ENCODE assay signal across 8 cellular contexts in genomic region chr6:119148102-119148824, GRCh38.
DNase-seq lines count a peak whose midpoint lies in the region; ATAC-seq and TF ChIP-seq lines count a peak whose summit lies in the region.

No MANE protein-coding gene starts in this region.

- no peaks in the 10 kb centered on the region for H3K36me3 Mint-ChIP-seq in activated T-cell treated with anti-CD3 and anti-CD28 coated beads, Interleukin-2, amount 50 U/mL, for 24 hours (ENCODE audit: low read depth)
- H3K36me3 Mint-ChIP-seq in activated T-cell treated with anti-CD3 and anti-CD28 coated beads, Interleukin-2, amount 50 U/mL, for 4 hours (ENCODE audit: insufficient read depth): no peaks in the 10 kb centered on the region
- H3K36me3 Mint-ChIP-seq in activated naive CD4-positive, alpha-beta T cell treated with anti-CD3 and anti-CD28 coated beads, Interleukin-2, amount 10 ng/mL, durations not matched to agents 7 days and 5 days: no peaks in the 10 kb centered on the region

- peaks cover 40% of the 10 kb centered on the region for H3K4me1 ChIP-seq in Loucy (ENCODE audit: insufficient read depth, low read length, poor library complexity, severe bottlenecking)

- no peak overlapping the region for H3K4me3 ChIP-seq in Loucy (ENCODE audit: low read length, poor library complexity, severe bottlenecking)

- peaks cover 4% of the 10 kb centered on the region; the same call in 1 of the 2 replicates for H3F3A ChIP-seq in Loucy (ENCODE audit: low read depth)

- H3K9me3 ChIP-seq in Loucy (ENCODE audit: insufficient read depth, low read depth, low read length): no peaks in the 10 kb centered on the region

- H4K20me1 ChIP-seq in Loucy (ENCODE audit: insufficient read depth, low read length, poor library complexity, severe bottlenecking): no peaks in the 10 kb centered on the region

- H3K9me2 ChIP-seq in Loucy (replicated peaks; ENCODE audit: low read depth, low read length): no peaks in the 10 kb centered on the region

- peak; percentile 89 for TF ChIP-seq CTCF in Loucy (conservative IDR thresholded peaks at IDR 0.05; ENCODE audit: low read length)

- H3K27me3 ChIP-seq in Loucy (ENCODE audit: insufficient read depth, low read length, poor library complexity, severe bottlenecking): no peaks in the 10 kb centered on the region

- no peak overlapping the region for H3K4me2 ChIP-seq in Loucy (ENCODE audit: low read depth, low read length, poor library complexity, severe bottlenecking)

- H3K79me2 ChIP-seq in Loucy (ENCODE audit: insufficient read depth, low read length): no peaks in the 10 kb centered on the region

- no peak overlapping the region for H2AFZ ChIP-seq in Loucy (ENCODE audit: low read length)

- peaks cover 47% of the 10 kb centered on the region for H3K4me1 Mint-ChIP-seq in activated T-cell treated with anti-CD3 and anti-CD28 coated beads, Interleukin-2, amount 50 U/mL, for 24 hours (ENCODE audit: low read depth)
- H3K4me1 Mint-ChIP-seq in activated T-cell treated with anti-CD3 and anti-CD28 coated beads, Interleukin-2, amount 50 U/mL, for 4 hours (ENCODE audit: low read depth): peaks cover 26% of the 10 kb centered on the region
- peaks cover 37% of the 10 kb centered on the region for H3K4me1 Mint-ChIP-seq in activated naive CD4-positive, alpha-beta T cell treated with anti-CD3 and anti-CD28 coated beads, Interleukin-2, amount 10 ng/mL, durations not matched to agents 7 days and 5 days

- no peak overlapping the region for H3K4me3 Mint-ChIP-seq in activated T-cell treated with anti-CD3 and anti-CD28 coated beads, Interleukin-2, amount 50 U/mL, for 24 hours
- H3K4me3 Mint-ChIP-seq in activated T-cell treated with anti-CD3 and anti-CD28 coated beads, Interleukin-2, amount 50 U/mL, for 4 hours: no peak overlapping the region
- no peak overlapping the region for H3K4me3 Mint-ChIP-seq in activated naive CD4-positive, alpha-beta T cell treated with anti-CD3 and anti-CD28 coated beads, Interleukin-2, amount 10 ng/mL, durations not matched to agents 7 days and 5 days

- H3K9ac ChIP-seq in Loucy (ENCODE audit: low read depth, low read length, poor library complexity, severe bottlenecking): no peak overlapping the region

- no peak for DNase-seq in activated T-cell treated with anti-CD3 and anti-CD28 coated beads, Interleukin-2, amount 50 U/mL, for 24 hours
- no peak for DNase-seq in activated T-cell treated with anti-CD3 and anti-CD28 coated beads, Interleukin-2, amount 50 U/mL, for 4 hours
- DNase-seq in T1000 (lab: John Stamatoyannopoulos, UW) (peak; percentile 23), fibroblast of peridontal ligament (ENCODE audit: extremely low read depth) (peak; percentile 95), non-pigmented ciliary epithelial cell (ENCODE audit: low read depth) (peak; percentile 61)
- no peak for DNase-seq in activated naive CD4-positive, alpha-beta T cell treated with anti-CD3 and anti-CD28 coated beads, Interleukin-2, amount 10 ng/mL, durations not matched to agents 7 days and 5 days

- ATAC-seq in activated T-cell treated with anti-CD3 and anti-CD28 coated beads, Interleukin-2, amount 50 U/mL, for 4 hours: no peak
- ATAC-seq in HG02981 (IDR thresholded peaks at IDR 0.05; ENCODE audit: unreplicated experiment): no peak

- H3K36me3 ChIP-seq in Loucy (ENCODE audit: insufficient read depth, low read length): no peaks in the 10 kb centered on the region

- H3K9me3 Mint-ChIP-seq in activated T-cell treated with anti-CD3 and anti-CD28 coated beads, Interleukin-2, amount 50 U/mL, for 24 hours: no peaks in the 10 kb centered on the region
- H3K9me3 Mint-ChIP-seq in activated T-cell treated with anti-CD3 and anti-CD28 coated beads, Interleukin-2, amount 50 U/mL, for 4 hours: no peaks in the 10 kb centered on the region
- H3K9me3 Mint-ChIP-seq in activated naive CD4-positive, alpha-beta T cell treated with anti-CD3 and anti-CD28 coated beads, Interleukin-2, amount 10 ng/mL, durations not matched to agents 7 days and 5 days: peaks cover 8% of the 10 kb centered on the region

- CTCF ChIA-PET in activated naive CD4-positive, alpha-beta T cell treated with anti-CD3 and anti-CD28 coated beads, Interleukin-2, amount 10 ng/mL, durations not matched to agents 7 days and 5 days (lab: Charles Lee): interaction anchor here (0.6 to 4.4 kb wide), 27 partner anchors 8 to 1908 kb away, joined by 3 to 25 read pairs (median 3); no protein-coding TSS in a partner anchor

- peak overlapping the region; percentile 84 for H3K27ac Mint-ChIP-seq in activated T-cell treated with anti-CD3 and anti-CD28 coated beads, Interleukin-2, amount 50 U/mL, for 24 hours
- H3K27ac Mint-ChIP-seq in activated naive CD4-positive, alpha-beta T cell treated with anti-CD3 and anti-CD28 coated beads, Interleukin-2, amount 10 ng/mL, durations not matched to agents 7 days and 5 days: no peak overlapping the region

- peaks cover under 1% of the 10 kb centered on the region for H3K27me3 Mint-ChIP-seq in activated T-cell treated with anti-CD3 and anti-CD28 coated beads, Interleukin-2, amount 50 U/mL, for 24 hours
- H3K27me3 Mint-ChIP-seq in activated T-cell treated with anti-CD3 and anti-CD28 coated beads, Interleukin-2, amount 50 U/mL, for 4 hours (ENCODE audit: low read depth): peaks cover 4% of the 10 kb centered on the region
- no peaks in the 10 kb centered on the region for H3K27me3 Mint-ChIP-seq in activated naive CD4-positive, alpha-beta T cell treated with anti-CD3 and anti-CD28 coated beads, Interleukin-2, amount 10 ng/mL, durations not matched to agents 7 days and 5 days

Comparison
In these comparisons a context has a peak if more than half of its experiments do, and no peak if none do; other contexts are left out.
1. DNase-seq: peak in T1000 (single experiment), fibroblast of peridontal ligament (single experiment) and non-pigmented ciliary epithelial cell (single experiment); none in activated T-cell treated with anti-CD3 and anti-CD28 coated beads, Interleukin-2, amount 50 U/mL, for 24 hours (single experiment), activated T-cell treated with anti-CD3 and anti-CD28 coated beads, Interleukin-2, amount 50 U/mL, for 4 hours (single experiment) and activated naive CD4-positive, alpha-beta T cell treated with anti-CD3 and anti-CD28 coated beads, Interleukin-2, amount 10 ng/mL, durations not matched to agents 7 days and 5 days (single experiment).